1 cellular context compared by ENCODE assay signal in genomic region chr9:129491486-129491855, GRCh38.
TF ChIP-seq lines count a peak whose summit lies in the region.

No MANE protein-coding gene starts in this region.

TF ChIP-seq in SK-N-SH, 30 proteins besides CTCF, POLR2A, EP300 and RAD21 (continued from another document):
- TF ChIP-seq USF2 (IDR thresholded peaks at IDR 0.05; ENCODE audit: borderline replicate concordance, low read depth, low read length) (no peak), PBX3 (IDR thresholded peaks at IDR 0.05) (no peak), RCOR1 (IDR thresholded peaks at IDR 0.05; ENCODE audit: low read length) (no peak), MEF2A (IDR thresholded peaks at IDR 0.05; ENCODE audit: borderline replicate concordance, low read depth) (no peak), RXRA (IDR thresholded peaks at IDR 0.05; ENCODE audit: borderline replicate concordance, low read depth) (no peak)
TF ChIP-seq in SK-N-SH: peak in this region for 0.
